Comparison of ENCODE assay signal across 10 cellular contexts in the genomic region with DNA sequence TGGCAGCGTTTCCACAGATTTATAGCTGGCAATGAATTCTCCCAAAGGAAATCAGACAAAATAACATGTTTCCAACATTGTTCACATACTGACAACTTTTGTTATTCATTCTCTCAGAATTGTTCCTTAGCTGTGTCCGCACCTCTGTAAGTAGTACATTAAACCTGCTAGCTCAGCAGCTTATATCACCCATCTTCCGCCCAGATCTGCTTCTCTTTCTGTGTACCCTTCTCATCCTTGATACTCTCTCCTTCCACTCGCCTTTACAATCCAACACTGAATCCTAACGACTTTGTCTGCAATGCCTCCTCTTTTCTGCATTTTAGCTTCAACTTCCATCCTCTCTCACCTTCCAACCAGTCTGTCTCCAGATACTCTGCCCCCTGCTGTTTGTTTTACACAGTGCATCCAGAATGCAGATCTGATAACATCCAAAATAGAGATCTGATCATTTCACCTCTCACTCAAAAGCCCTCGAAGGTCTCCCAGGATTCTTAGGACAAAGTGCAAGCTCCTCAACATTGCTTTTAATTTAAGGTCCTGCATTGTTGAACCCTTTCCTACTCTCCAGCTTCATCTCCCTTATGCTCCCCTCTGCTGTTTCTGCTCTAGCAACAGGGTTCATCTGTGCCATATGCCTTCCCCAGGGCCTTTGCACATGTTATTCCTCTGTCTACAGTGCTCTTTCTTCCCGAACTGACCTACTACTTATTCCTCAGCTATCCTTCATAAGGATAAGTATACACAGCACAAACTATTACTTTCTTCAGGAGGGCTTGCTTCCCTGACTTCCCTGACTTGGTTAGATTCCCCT.
DNase-seq lines count a peak whose midpoint lies in the region; ATAC-seq and TF ChIP-seq lines count a peak whose summit lies in the region.
"Had no signal": no experiment of that assay in that cellular context is flagged by ENCODE, and none has a peak within 500 bp of the region (broad histone marks: within the 10 kb centered on the region; RNA-seq: fewer than 3 reads in every experiment).

No MANE protein-coding gene starts in this region.

- peaks cover 6% of the 10 kb centered on the region for H3K4me1 Mint-ChIP-seq in activated CD8-positive, alpha-beta T cell treated with anti-CD3 and anti-CD28 coated beads for 36 hours (ENCODE audit: low read depth)
- H3K4me1 Mint-ChIP-seq: natural killer cell had no signal

- H3K27ac Mint-ChIP-seq in activated CD8-positive, alpha-beta T cell treated with anti-CD3 and anti-CD28 coated beads for 36 hours = no peak overlapping the region
- H3K27ac Mint-ChIP-seq: natural killer cell; T-helper 1 cell treated with Interleukin-12 subunit alpha and Interleukin-12 subunit beta and Interleukin-4 antibody, amounts not matched to agents 30 μg/mL and 1 μg/mL, for 36 hours had no signal

- DNase-seq in EL = peak; percentile 13
- peak; percentile 50 for DNase-seq in activated CD8-positive, alpha-beta T cell treated with anti-CD3 and anti-CD28 coated beads for 36 hours
- DNase-seq in glomerular endothelial cell (ENCODE audit: extremely low read depth, low read depth, low spot score) = peak; percentile 1
- peak; percentile 1 to 2 for DNase-seq in stimulated activated CD4-positive, alpha-beta T cell treated with anti-CD3 and anti-CD28 coated beads, Interleukin-4, amount 100 ng/mL, for 4 hours
- DNase-seq in hepatic stellate cell (ENCODE audit: low spot score) = no peak
- DNase-seq: natural killer cell had no signal

- H3K4me3 Mint-ChIP-seq in activated CD8-positive, alpha-beta T cell treated with anti-CD3 and anti-CD28 coated beads for 36 hours = no peak overlapping the region
- H3K4me3 Mint-ChIP-seq: natural killer cell; T-helper 1 cell treated with Interleukin-12 subunit alpha and Interleukin-12 subunit beta and Interleukin-4 antibody, amounts not matched to agents 30 μg/mL and 1 μg/mL, for 36 hours had no signal

- TF ChIP-seq EP300 in Ishikawa (IDR thresholded peaks at IDR 0.05; ENCODE audit: borderline replicate concordance) = no peak

- POLR2A ChIA-PET in activated CD8-positive, alpha-beta T cell treated with anti-CD3 and anti-CD28 coated beads for 36 hours (lab: Charles Lee) = no interaction called here

- peak; percentile 18; the same call in 1 of the 2 replicates for TF ChIP-seq RAD21 in Ishikawa (IDR thresholded peaks at IDR 0.05; ENCODE audit: low read depth)

- intact Hi-C loops in activated CD8-positive, alpha-beta T cell treated with anti-CD3 and anti-CD28 coated beads for 36 hours (cut with micrococcal nuclease) = loop anchor here (10.0 kb wide), 1 partner anchor 164 kb away; no protein-coding TSS in a partner anchor

- peaks cover 2% of the 10 kb centered on the region for H3K9me3 Mint-ChIP-seq in activated CD8-positive, alpha-beta T cell treated with anti-CD3 and anti-CD28 coated beads for 36 hours
- H3K9me3 Mint-ChIP-seq: natural killer cell had no signal

- no peaks in the 10 kb centered on the region for H3K27me3 Mint-ChIP-seq in activated CD8-positive, alpha-beta T cell treated with anti-CD3 and anti-CD28 coated beads for 36 hours

- CTCF ChIA-PET in activated CD8-positive, alpha-beta T cell treated with anti-CD3 and anti-CD28 coated beads for 36 hours (lab: Charles Lee) = interaction anchor here (0.7 to 1.8 kb wide), 11 partner anchors 8 to 231 kb away, joined by 3 to 8 read pairs (median 4); no protein-coding TSS in a partner anchor

- ATAC-seq in activated CD8-positive, alpha-beta T cell treated with anti-CD3 and anti-CD28 coated beads for 36 hours = no peak
- ATAC-seq in HG02610 (IDR thresholded peaks at IDR 0.05; ENCODE audit: unreplicated experiment) = no peak
- no peak for ATAC-seq in HG03520 (IDR thresholded peaks at IDR 0.05; ENCODE audit: unreplicated experiment)

- no peaks in the 10 kb centered on the region for H3K36me3 Mint-ChIP-seq in activated CD8-positive, alpha-beta T cell treated with anti-CD3 and anti-CD28 coated beads for 36 hours (ENCODE audit: low read depth)
- H3K36me3 Mint-ChIP-seq: natural killer cell had no signal

- TF ChIP-seq CTCF in activated CD8-positive, alpha-beta T cell treated with anti-CD3 and anti-CD28 coated beads for 36 hours (IDR thresholded peaks at IDR 0.05) = no peak

TF ChIP-seq in Ishikawa, 13 proteins besides CTCF, POLR2A, EP300 and RAD21:
- no peak for TF ChIP-seq CREB1 (IDR thresholded peaks at IDR 0.05; ENCODE audit: low read depth)
- TF ChIP-seq CEBPB (IDR thresholded peaks at IDR 0.05) = no peak
- no peak for TF ChIP-seq YY1 (IDR thresholded peaks at IDR 0.05; ENCODE audit: low read depth)
- no peak for TF ChIP-seq NFIC (IDR thresholded peaks at IDR 0.05)
- TF ChIP-seq, protein P1, sequence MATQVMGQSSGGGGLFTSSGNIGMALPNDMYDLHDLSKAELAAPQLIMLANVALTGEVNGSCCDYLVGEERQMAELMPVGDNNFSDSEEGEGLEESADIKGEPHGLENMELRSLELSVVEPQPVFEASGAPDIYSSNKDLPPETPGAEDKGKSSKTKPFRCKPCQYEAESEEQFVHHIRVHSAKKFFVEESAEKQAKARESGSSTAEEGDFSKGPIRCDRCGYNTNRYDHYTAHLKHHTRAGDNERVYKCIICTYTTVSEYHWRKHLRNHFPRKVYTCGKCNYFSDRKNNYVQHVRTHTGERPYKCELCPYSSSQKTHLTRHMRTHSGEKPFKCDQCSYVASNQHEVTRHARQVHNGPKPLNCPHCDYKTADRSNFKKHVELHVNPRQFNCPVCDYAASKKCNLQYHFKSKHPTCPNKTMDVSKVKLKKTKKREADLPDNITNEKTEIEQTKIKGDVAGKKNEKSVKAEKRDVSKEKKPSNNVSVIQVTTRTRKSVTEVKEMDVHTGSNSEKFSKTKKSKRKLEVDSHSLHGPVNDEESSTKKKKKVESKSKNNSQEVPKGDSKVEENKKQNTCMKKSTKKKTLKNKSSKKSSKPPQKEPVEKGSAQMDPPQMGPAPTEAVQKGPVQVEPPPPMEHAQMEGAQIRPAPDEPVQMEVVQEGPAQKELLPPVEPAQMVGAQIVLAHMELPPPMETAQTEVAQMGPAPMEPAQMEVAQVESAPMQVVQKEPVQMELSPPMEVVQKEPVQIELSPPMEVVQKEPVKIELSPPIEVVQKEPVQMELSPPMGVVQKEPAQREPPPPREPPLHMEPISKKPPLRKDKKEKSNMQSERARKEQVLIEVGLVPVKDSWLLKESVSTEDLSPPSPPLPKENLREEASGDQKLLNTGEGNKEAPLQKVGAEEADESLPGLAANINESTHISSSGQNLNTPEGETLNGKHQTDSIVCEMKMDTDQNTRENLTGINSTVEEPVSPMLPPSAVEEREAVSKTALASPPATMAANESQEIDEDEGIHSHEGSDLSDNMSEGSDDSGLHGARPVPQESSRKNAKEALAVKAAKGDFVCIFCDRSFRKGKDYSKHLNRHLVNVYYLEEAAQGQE (IDR thresholded peaks at IDR 0.05; ENCODE audit: low read depth) = no peak
- no peak for TF ChIP-seq MAX (IDR thresholded peaks at IDR 0.05)
- no peak for TF ChIP-seq TEAD4 (IDR thresholded peaks at IDR 0.05)
